ENCODE assay signal across 19 cellular contexts in the genomic region with DNA sequence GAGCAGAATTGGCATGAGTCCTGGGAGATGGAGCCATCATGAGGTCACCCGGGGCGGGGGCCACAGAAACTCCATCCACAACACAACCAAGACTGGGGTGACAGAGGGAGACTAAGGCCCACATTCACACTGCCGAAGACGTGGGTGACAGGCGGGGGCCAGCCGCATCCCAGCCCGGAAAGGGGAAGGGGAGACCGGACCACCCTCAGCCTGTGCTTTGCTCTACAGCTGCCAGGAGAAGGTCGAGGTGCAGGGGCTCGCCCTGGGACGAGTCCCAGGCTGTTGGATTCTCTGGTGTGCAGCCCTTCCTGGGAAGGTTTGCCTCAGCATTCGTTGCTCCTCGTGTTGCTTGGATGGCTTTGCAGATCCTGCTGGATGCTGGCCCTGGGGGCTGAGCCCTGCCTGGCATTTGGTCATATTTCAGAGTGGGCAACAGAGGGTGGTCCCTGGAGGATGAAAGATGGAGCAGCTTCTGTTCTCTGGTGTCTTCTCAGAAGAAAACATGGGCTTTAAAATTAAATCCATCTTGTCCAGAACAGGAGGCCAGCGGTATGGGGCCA.
"Had no signal": no experiment of that assay in that cellular context is flagged by ENCODE, and none has a peak within 500 bp of the region (broad histone marks: within the 10 kb centered on the region; RNA-seq: fewer than 3 reads in every experiment).

No MANE protein-coding gene starts in this region.

- H3K9ac ChIP-seq: parathyroid adenoma had no signal

- H3K4me3 ChIP-seq: coronary artery, esophagus squamous epithelium, left lung, lung, psoas muscle, sigmoid colon, thoracic aorta, tibial nerve, upper lobe of left lung had no signal

- H3K79me2 ChIP-seq: parathyroid adenoma had no signal

- H3K27ac ChIP-seq: coronary artery, esophagus squamous epithelium, left lung, neutrophil, parathyroid adenoma, psoas muscle, sigmoid colon, thoracic aorta, tibial nerve, upper lobe of left lung had no signal

- ATAC-seq: left lung; natural killer cell; psoas muscle; right cardiac atrium; stimulated activated naive B cell treated with anti-CD40 and anti-IgM and Interleukin-4, amounts not matched to agents 10 μg/mL and 1 μg/mL and 100 μg/mL, for 72 hours had no signal

- H3K27me3 ChIP-seq: neutrophil, tibial nerve, upper lobe of left lung had no signal

- DNase-seq: dermis blood vessel endothelial cell; effector memory CD4-positive, alpha-beta T cell; esophagus squamous epithelium; foreskin melanocyte; left lung; natural killer cell; sigmoid colon; stimulated activated CD4-positive, alpha-beta T cell treated with anti-CD3 and anti-CD28 coated beads, Interleukin-15, amount 100 ng/mL, for 24 hours; stimulated activated CD4-positive, alpha-beta T cell treated with anti-CD3 and anti-CD28 coated beads, Interleukin-2, amount 100 ng/mL, for 48 hours; stimulated activated naive B cell treated with anti-CD40 and anti-IgM and Interleukin-4, amounts not matched to agents 10 μg/mL and 1 μg/mL and 100 μg/mL, for 72 hours; upper lobe of left lung had no signal

- H3K9me3 ChIP-seq: esophagus squamous epithelium, neutrophil, psoas muscle, sigmoid colon, thoracic aorta, tibial nerve, upper lobe of left lung had no signal

- H2AFZ ChIP-seq: parathyroid adenoma had no signal

- H3K36me3 ChIP-seq: esophagus squamous epithelium, left lung, neutrophil, sigmoid colon, thoracic aorta, tibial nerve, upper lobe of left lung had no signal

- H3K4me1 ChIP-seq: esophagus squamous epithelium, left lung, parathyroid adenoma, psoas muscle, sigmoid colon, tibial nerve, upper lobe of left lung had no signal
